Comparison of ENCODE assay signal across 9 cellular contexts in genomic region chr14:69574266-69574953, GRCh38. TPM values are rescaled to one million over a fixed set of nuclear protein-coding genes. Genes with fewer than 3 reads are reported as not detected.
A peak's percentile ranks its signal among the peaks of the same experiment; 100 is the strongest.
DNase-seq lines count a peak whose midpoint lies in the region; ATAC-seq and TF ChIP-seq lines count a peak whose summit lies in the region.
"Had no signal": no experiment of that assay in that cellular context is flagged by ENCODE, and none has a peak within 500 bp of the region (broad histone marks: within the 10 kb centered on the region; RNA-seq: fewer than 3 reads in every experiment).

TSS of gene CCDC177 (minus strand) at chr14:69574871. CDS start at chr14:69573622, 1,249 bp downstream.

- peaks cover 70% of the 10 kb centered on the region for H3K27me3 Mint-ChIP-seq in activated naive CD8-positive, alpha-beta T cell treated with anti-CD3 and anti-CD28 coated beads for 36 hours

- no peaks in the 10 kb centered on the region for H3K79me2 ChIP-seq in Karpas-422 (ENCODE audit: low read length)

- peak within 1 kb of the TSS; percentile 79 for H3K4me3 Mint-ChIP-seq in activated naive CD8-positive, alpha-beta T cell treated with anti-CD3 and anti-CD28 coated beads for 36 hours
- H3K4me3 Mint-ChIP-seq: dendritic cell treated with granulocyte-macrophage colony-stimulating factor and Interleukin-4, amounts not matched to agents 40 ng/mL and 50 ng/mL, for 4 days had no signal

- peak within 1 kb of the TSS; percentile 60 for H3K4me3 ChIP-seq in Karpas-422 (ENCODE audit: low read length)

- H3K9me3 Mint-ChIP-seq in activated naive CD8-positive, alpha-beta T cell treated with anti-CD3 and anti-CD28 coated beads for 36 hours: no peaks in the 10 kb centered on the region
- H3K9me3 Mint-ChIP-seq: dendritic cell treated with granulocyte-macrophage colony-stimulating factor and Interleukin-4, amounts not matched to agents 40 ng/mL and 50 ng/mL, for 4 days had no signal

- H3K36me3 Mint-ChIP-seq in activated naive CD8-positive, alpha-beta T cell treated with anti-CD3 and anti-CD28 coated beads for 36 hours: no peaks in the 10 kb centered on the region

- H3K27ac Mint-ChIP-seq in activated naive CD8-positive, alpha-beta T cell treated with anti-CD3 and anti-CD28 coated beads for 36 hours: no peak within 1 kb of the TSS
- H3K27ac Mint-ChIP-seq: dendritic cell treated with granulocyte-macrophage colony-stimulating factor and Interleukin-4, amounts not matched to agents 40 ng/mL and 50 ng/mL, for 4 days had no signal

- intact Hi-C loops in left ventricle myocardium superior (cut with micrococcal nuclease): no loop called here

- no peaks in the 10 kb centered on the region for H3K27me3 ChIP-seq in Karpas-422 (ENCODE audit: low read length)

- no peaks in the 10 kb centered on the region for H3K36me3 ChIP-seq in Karpas-422 (ENCODE audit: insufficient read depth, low read length)

- no peaks in the 10 kb centered on the region for H3K9me2 ChIP-seq in Karpas-422 (replicated peaks; ENCODE audit: insufficient read depth, low read length)

- H3K9me3 ChIP-seq in Karpas-422 (ENCODE audit: low read length): no peaks in the 10 kb centered on the region

- no peak within 1 kb of the TSS for H2AFZ ChIP-seq in Karpas-422 (ENCODE audit: low read length)

- no peaks in the 10 kb centered on the region for H4K20me1 ChIP-seq in Karpas-422 (ENCODE audit: insufficient read depth, low read depth, low read length)

- no peak within 1 kb of the TSS for H3K27ac ChIP-seq in Karpas-422 (ENCODE audit: low read length)

- peak within 1 kb of the TSS; percentile 59 for H3K4me2 ChIP-seq in Karpas-422 (ENCODE audit: low read depth, low read length, poor library complexity, severe bottlenecking)

- ATAC-seq in SK-N-SH treated with all-trans-retinoic acid at 6 μM for 48 hours (peak; percentile 93), left ventricle myocardium superior (peak; percentile 53), GM21390 (IDR thresholded peaks at IDR 0.05; ENCODE audit: unreplicated experiment) (no peak), GM19467 (IDR thresholded peaks at IDR 0.05; ENCODE audit: unreplicated experiment) (no peak)

- peaks cover 16% of the 10 kb centered on the region for H3K4me1 ChIP-seq in Karpas-422 (ENCODE audit: low read length)

- peak; percentile 77 for DNase-seq in DMS79 (lab: John Stamatoyannopoulos, UW)
- DNase-seq in Karpas-422: peak; percentile 93
- peak; percentile 72 for DNase-seq in activated naive CD8-positive, alpha-beta T cell treated with anti-CD3 and anti-CD28 coated beads for 36 hours
- DNase-seq in left ventricle myocardium superior: peak; percentile 67
- DNase-seq in retina: peak; percentile 95

- peak within 1 kb of the TSS; percentile 31; the same call in 1 of the 2 replicates for H3K9ac ChIP-seq in Karpas-422 (ENCODE audit: low read length)

- H3K4me1 Mint-ChIP-seq in activated naive CD8-positive, alpha-beta T cell treated with anti-CD3 and anti-CD28 coated beads for 36 hours: peaks cover 9% of the 10 kb centered on the region

TF ChIP-seq in SK-N-SH treated with all-trans-retinoic acid at 6 μM for 48 hours, 23 proteins besides CTCF, POLR2A, EP300 and RAD21:
- no peak for TF ChIP-seq ZFP30 (CRISPR knock-in tag; IDR thresholded peaks at IDR 0.05)
- TF ChIP-seq, protein P1, sequence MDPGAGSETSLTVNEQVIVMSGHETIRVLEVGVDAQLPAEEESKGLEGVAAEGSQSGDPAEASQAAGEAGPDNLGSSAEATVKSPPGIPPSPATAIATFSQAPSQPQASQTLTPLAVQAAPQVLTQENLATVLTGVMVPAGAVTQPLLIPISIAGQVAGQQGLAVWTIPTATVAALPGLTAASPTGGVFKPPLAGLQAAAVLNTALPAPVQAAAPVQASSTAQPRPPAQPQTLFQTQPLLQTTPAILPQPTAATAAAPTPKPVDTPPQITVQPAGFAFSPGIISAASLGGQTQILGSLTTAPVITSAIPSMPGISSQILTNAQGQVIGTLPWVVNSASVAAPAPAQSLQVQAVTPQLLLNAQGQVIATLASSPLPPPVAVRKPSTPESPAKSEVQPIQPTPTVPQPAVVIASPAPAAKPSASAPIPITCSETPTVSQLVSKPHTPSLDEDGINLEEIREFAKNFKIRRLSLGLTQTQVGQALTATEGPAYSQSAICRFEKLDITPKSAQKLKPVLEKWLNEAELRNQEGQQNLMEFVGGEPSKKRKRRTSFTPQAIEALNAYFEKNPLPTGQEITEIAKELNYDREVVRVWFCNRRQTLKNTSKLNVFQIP (CRISPR knock-in tag; IDR thresholded peaks at IDR 0.05; ENCODE audit: borderline replicate concordance, low read depth): no peak
- no peak for TF ChIP-seq GLIS3 (CRISPR knock-in tag; IDR thresholded peaks at IDR 0.05)

RNA-seq across cellular contexts. Expression of gene CCDC177, which starts in this region (rescaled TPM):
- total RNA-seq in Karpas-422 (2014; rRNA removed; shearing (Covaris generic); ENCODE audit: low replicate concordance): not detected in 2 replicates
- not detected for total RNA-seq in activated naive CD8-positive, alpha-beta T cell treated with anti-CD3 and anti-CD28 coated beads for 36 hours
- not detected for total RNA-seq in left ventricle myocardium superior

Comparison
In these comparisons a context has a peak if more than half of its experiments do, and no peak if none do; other contexts are left out.
1. Peak in DNase-seq, H3K4me3 ChIP-seq, H3K9ac ChIP-seq and H3K4me2 ChIP-seq in Karpas-422; RNA of the gene not detected or under 1 TPM.
2. Peak in DNase-seq in activated naive CD8-positive, alpha-beta T cell treated with anti-CD3 and anti-CD28 coated beads for 36 hours; RNA of the gene not detected or under 1 TPM.
3. Peak in DNase-seq and ATAC-seq in left ventricle myocardium superior; RNA of the gene not detected or under 1 TPM.